Comparison of ENCODE assay signal across 34 cellular contexts in the genomic region with DNA sequence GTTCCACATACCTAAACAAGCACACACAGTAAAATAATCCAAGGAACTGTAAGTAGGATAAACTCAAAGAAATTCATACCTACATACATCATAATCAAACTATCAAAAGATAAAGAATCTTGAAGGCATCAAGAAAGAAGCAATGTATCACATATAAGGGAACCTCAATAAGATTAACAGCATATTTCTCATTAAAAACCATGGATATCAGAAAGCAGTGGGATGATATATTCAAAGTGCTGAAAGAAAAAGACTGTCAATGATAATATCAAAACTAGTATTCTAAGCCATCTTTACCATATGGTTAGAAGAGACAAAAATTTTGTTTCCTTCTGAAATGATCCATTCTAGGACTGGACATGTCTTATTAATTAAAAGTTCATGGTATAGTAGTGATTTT. TPM values are rescaled to one million over a fixed set of nuclear protein-coding genes. Genes with fewer than 3 reads are reported as not detected.
"Had no signal": no experiment of that assay in that cellular context is flagged by ENCODE, and none has a peak within 500 bp of the region (broad histone marks: within the 10 kb centered on the region; RNA-seq: fewer than 3 reads in every experiment).

No MANE protein-coding gene starts in this region.

- H3K9ac ChIP-seq: neural progenitor cell had no signal

- H3K4me2 ChIP-seq: neural progenitor cell had no signal

- H3K27ac ChIP-seq: left lung, lower lobe of right lung, neural progenitor cell, ovary, prostate gland, sigmoid colon, spleen, suprapubic skin, thoracic aorta, tibial artery, upper lobe of right lung had no signal

- DNase-seq: hippocampal formation; kidney glomerular epithelial cell; left colon; left lung; lower lobe of right lung; mammary epithelial cell; mesendoderm; naive B cell; natural killer cell; nephron progenitor cell; ovary; retina; right cardiac atrium; sigmoid colon; small intestine; spleen; stimulated activated CD4-positive, alpha-beta T cell treated with anti-CD3 and anti-CD28 coated beads, Interleukin-4, amount 100 ng/mL, for 24 hours; stimulated activated naive CD4-positive, alpha-beta T cell; tibial artery; trophoblast cell; upper lobe of right lung had no signal

- H3K27ac Mint-ChIP-seq: mesothelial cell of epicardium; natural killer cell; nephron progenitor cell; neural progenitor cell; stimulated activated effector memory CD8-positive, alpha-beta T cell treated with anti-CD3 and anti-CD28 coated beads, Interleukin-12 subunit alpha, Interleukin-12 subunit beta, amount 100 ng/mL, for 72 hours; stimulated activated naive CD8-positive, alpha-beta T cell treated with anti-CD3 and anti-CD28 coated beads, Interleukin-15, Interleukin-2, amounts not matched to agents 100 ng/mL and 50 ng/mL, for 24 hours had no signal

- H3K4me1 Mint-ChIP-seq: mesothelial cell of epicardium; natural killer cell; nephron progenitor cell; neural progenitor cell; stimulated activated effector memory CD8-positive, alpha-beta T cell treated with anti-CD3 and anti-CD28 coated beads, Interleukin-12 subunit alpha, Interleukin-12 subunit beta, amount 100 ng/mL, for 72 hours had no signal

- H3K36me3 ChIP-seq: ovary had no signal

- H3K27me3 Mint-ChIP-seq: naive B cell; stimulated activated naive CD8-positive, alpha-beta T cell treated with anti-CD3 and anti-CD28 coated beads, Interleukin-15, Interleukin-2, amounts not matched to agents 100 ng/mL and 50 ng/mL, for 24 hours had no signal

- H2AFZ ChIP-seq: neural progenitor cell had no signal

- H3K27me3 ChIP-seq: left lung, neural progenitor cell, ovary, sigmoid colon, spleen, suprapubic skin, tibial artery, upper lobe of right lung had no signal

- FAIRE-seq: keratinocyte, small intestine, urothelium cell line had no signal

- ATAC-seq: left colon; left lung; lower lobe of right lung; natural killer cell; right cardiac atrium; stimulated activated effector memory CD8-positive, alpha-beta T cell treated with anti-CD3 and anti-CD28 coated beads, Interleukin-12 subunit alpha, Interleukin-12 subunit beta, amount 100 ng/mL, for 72 hours; upper lobe of right lung had no signal

- H3K4me1 ChIP-seq: left lung, lower lobe of right lung, neural progenitor cell, prostate gland, spleen, suprapubic skin, tibial artery, upper lobe of right lung had no signal

- H3K4me3 Mint-ChIP-seq: mesothelial cell of epicardium; naive B cell; natural killer cell; nephron progenitor cell; neural progenitor cell; stimulated activated effector memory CD8-positive, alpha-beta T cell treated with anti-CD3 and anti-CD28 coated beads, Interleukin-12 subunit alpha, Interleukin-12 subunit beta, amount 100 ng/mL, for 72 hours; stimulated activated naive CD8-positive, alpha-beta T cell treated with anti-CD3 and anti-CD28 coated beads, Interleukin-15, Interleukin-2, amounts not matched to agents 100 ng/mL and 50 ng/mL, for 24 hours had no signal

- H3K9me3 ChIP-seq: lower lobe of right lung, ovary, prostate gland, suprapubic skin, thoracic aorta, tibial artery, upper lobe of right lung had no signal

- H3K4me3 ChIP-seq: left lung, lower lobe of right lung, neural progenitor cell, ovary, prostate gland, sigmoid colon, spleen, suprapubic skin, thoracic aorta, tibial artery, upper lobe of right lung had no signal

RNA-seq across cellular contexts. Expression of gene ADAM30, which starts 37.1 kb away (rescaled TPM):
- total RNA-seq: left colon, left lung, liver, lower lobe of right lung, mammary epithelial cell, mononuclear cell, omental fat pad, ovary, right cardiac atrium, sigmoid colon, spleen, subcutaneous adipose tissue, suprapubic skin, thoracic aorta, upper lobe of right lung had no signal
- polyA plus RNA-seq: keratinocyte, liver, mammary epithelial cell, ovary, right cardiac atrium, sigmoid colon, small intestine, spleen had no signal
